In genomic region chr20:13302647-13303425, GRCh38 we compare ENCODE assay signal across 9 cellular contexts.
DNase-seq lines count a peak whose midpoint lies in the region; ATAC-seq and TF ChIP-seq lines count a peak whose summit lies in the region.
"Had no signal": no experiment of that assay in that cellular context is flagged by ENCODE, and none has a peak within 500 bp of the region (broad histone marks: within the 10 kb centered on the region; RNA-seq: fewer than 3 reads in every experiment).

No MANE protein-coding gene starts in this region.

- no peak overlapping the region for H3K4me3 ChIP-seq in kidney epithelial cell (ENCODE audit: low read depth, low read length)
- H3K4me3 ChIP-seq: SK-N-MC had no signal

- peak; percentile 82 for ATAC-seq in GM19397 (IDR thresholded peaks at IDR 0.05; ENCODE audit: unreplicated experiment)
- ATAC-seq in HG03558 (IDR thresholded peaks at IDR 0.05; ENCODE audit: extremely low read depth, unreplicated experiment): peak; percentile 73

- no peaks in the 10 kb centered on the region for H3K27me3 ChIP-seq in kidney epithelial cell (ENCODE audit: control insufficient read depth, insufficient read depth, low read length)

- DNase-seq in COR-L47 (lab: John Stamatoyannopoulos, UW): peak; percentile 51
- DNase-seq in RKO (ENCODE audit: low spot score): peak; percentile 25
- peak; percentile 2 for DNase-seq in amniotic epithelial cell (ENCODE audit: low read depth)
- no peak for DNase-seq in kidney epithelial cell (ENCODE audit: low read depth)
- peak; percentile 7 to 52 (median 18) for DNase-seq in stimulated activated naive CD4-positive, alpha-beta T cell (lab: John Stamatoyannopoulos, UW)
- no peak for DNase-seq in GDM1 (lab: John Stamatoyannopoulos, UW)

- H3K36me3 ChIP-seq in kidney epithelial cell (ENCODE audit: control insufficient read depth, insufficient read depth, low read length): no peaks in the 10 kb centered on the region

- peak; percentile 67 for TF ChIP-seq CTCF in kidney epithelial cell (IDR thresholded peaks at IDR 0.05; ENCODE audit: insufficient read depth, low read length, poor library complexity, severe bottlenecking)

Comparison
In these comparisons a context has a peak if more than half of its experiments do, and no peak if none do; other contexts are left out.
1. DNase-seq: peak in COR-L47 (single experiment), RKO (single experiment), amniotic epithelial cell (single experiment) and stimulated activated naive CD4-positive, alpha-beta T cell (6 of 6); none in kidney epithelial cell (single experiment) and GDM1 (single experiment).